In the genomic region with DNA sequence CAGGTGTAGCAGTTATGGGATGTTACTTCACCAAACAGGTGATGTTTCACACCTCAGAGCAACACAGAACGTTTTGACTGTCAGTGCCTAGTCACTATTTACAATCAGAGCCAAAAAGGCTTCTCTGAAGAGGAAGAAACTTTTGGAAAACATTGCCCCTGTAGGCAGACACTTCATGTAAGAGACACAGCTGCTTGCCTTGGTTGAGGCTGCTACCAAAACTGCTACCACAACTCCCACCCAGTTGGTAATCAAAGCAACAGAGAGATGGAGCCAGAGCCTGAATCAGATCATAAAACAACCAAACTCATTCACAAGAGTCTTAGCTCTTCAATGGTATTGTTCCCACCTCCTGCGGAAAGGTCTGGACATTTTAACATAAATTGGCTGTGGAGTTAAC, we compare ENCODE assay signal across 20 cellular contexts.
"Had no signal": no experiment of that assay in that cellular context is flagged by ENCODE, and none has a peak within 500 bp of the region (broad histone marks: within the 10 kb centered on the region; RNA-seq: fewer than 3 reads in every experiment).

No MANE protein-coding gene starts in this region.

- H3K4me2 ChIP-seq: SK-N-SH had no signal

- H3K4me3 ChIP-seq: MG63 had no signal

- H3K9me2 ChIP-seq: SK-N-SH had no signal

- DNase-seq: Karpas-422; KG1; MG63; NCI-H1092; NCI-H1436; NCI-H187; NCI-H2029; NCI-H2081 treated with DMSO at 0.1 percent for 48 hours; NCI-H2171; NCI-H226; NCI-H446; NCI-H510A; NCI-H524 treated with DMSO at 0.1 percent for 48 hours; NCI-H69; NCI-H774; NK-92 treated with Interleukin-12 subunit alpha and Interleukin-12 subunit beta, amount 100 ng/mL, for 24 hours; Right ventricle myocardium superior; RPMI8226; SK-N-SH; SW 1271 had no signal

- H3K27me3 ChIP-seq: MG63 had no signal

- H3K36me3 ChIP-seq: MG63 had no signal
